1 cellular context compared by ENCODE assay signal in the genomic region with DNA sequence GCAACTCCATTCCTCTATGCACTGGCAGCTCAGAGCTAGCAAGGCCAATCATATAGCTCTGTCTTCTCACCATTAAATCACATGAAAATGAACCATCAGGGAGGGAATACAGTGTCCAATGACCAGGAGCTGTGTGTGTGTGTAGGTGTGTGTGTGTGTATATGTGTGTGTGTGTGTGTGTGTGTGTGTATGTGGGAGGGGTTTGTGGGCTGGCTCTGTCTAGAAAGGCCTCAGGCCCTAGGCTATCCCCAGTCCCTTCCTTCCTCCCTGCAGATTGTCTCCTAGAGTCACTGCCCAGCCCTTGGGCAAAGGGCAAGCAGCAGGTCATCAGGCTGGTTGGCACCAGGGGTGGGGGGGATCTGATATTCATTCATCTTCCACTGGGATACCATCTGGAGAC.
TF ChIP-seq lines count a peak whose summit lies in the region.

No MANE protein-coding gene starts in this region.

TF ChIP-seq in K562, 482 proteins besides CTCF, POLR2A, EP300 and RAD21:
- TF ChIP-seq KAT2B (IDR thresholded peaks at IDR 0.05; ENCODE audit: low read depth, low read length) (no peak), MCM3 (IDR thresholded peaks at IDR 0.05) (0 out of 2 replicates have a peak, but pooled peaks have one; percentile 43)
